ENCODE assay signal across 8 cellular contexts in the genomic region with DNA sequence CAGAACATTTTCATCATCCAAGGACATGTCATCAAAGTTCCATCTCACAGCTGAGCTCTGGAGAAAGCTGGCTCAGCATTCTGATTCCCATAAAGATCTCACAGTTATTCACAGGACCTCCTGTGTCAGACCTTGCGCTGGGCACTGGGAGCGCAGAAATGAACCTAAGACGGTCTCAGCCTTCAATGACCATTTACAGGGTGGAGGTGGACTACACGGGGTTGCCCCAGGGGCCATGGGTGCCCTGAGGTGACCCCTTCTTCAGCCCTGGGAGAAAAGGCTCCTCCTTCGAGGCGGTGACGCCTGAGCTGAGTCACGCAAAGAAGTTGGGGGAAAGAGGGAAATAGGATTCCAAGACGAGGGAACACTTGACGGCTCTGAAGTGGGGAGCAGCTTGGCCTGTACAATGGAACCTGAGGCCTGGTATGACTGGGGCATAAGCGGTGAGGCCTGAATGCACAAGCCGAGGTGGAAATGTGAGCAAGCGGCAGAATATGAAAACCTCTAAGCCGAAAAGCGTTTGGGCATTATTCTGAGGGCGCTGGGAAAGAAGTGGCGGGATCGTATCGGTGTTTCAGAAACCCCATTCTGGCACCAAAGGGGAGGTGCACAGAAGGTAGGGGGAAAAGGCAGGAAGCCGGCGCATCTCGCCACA. TPM values are rescaled to one million over a fixed set of nuclear protein-coding genes. Genes with fewer than 3 reads are reported as not detected.
DNase-seq lines count a peak whose midpoint lies in the region; ATAC-seq and TF ChIP-seq lines count a peak whose summit lies in the region.

No MANE protein-coding gene starts in this region.

- TF ChIP-seq POLR2A in testis (IDR thresholded peaks at IDR 0.05), result no peak
- no peak for TF ChIP-seq POLR2A in GM18505 (IDR thresholded peaks at IDR 0.05; ENCODE audit: borderline replicate concordance, extremely low read depth, insufficient read depth, insufficient read length)

- H3K9me3 ChIP-seq in DOHH2 (ENCODE audit: control insufficient read depth, insufficient read depth, low read length) (no peaks in the 10 kb centered on the region), endocrine pancreas (ENCODE audit: control insufficient read depth, low read length) (no peaks in the 10 kb centered on the region), testis (no peaks in the 10 kb centered on the region)

- peak overlapping the region; percentile 92 for H3K9ac ChIP-seq in endocrine pancreas (ENCODE audit: control insufficient read depth, insufficient read depth, low read length)

- ATAC-seq in HG02642 (IDR thresholded peaks at IDR 0.05; ENCODE audit: poor library complexity, unreplicated experiment) (peak; percentile 0), memory B cell (ENCODE audit: low read depth) (no peak), GM18505 (IDR thresholded peaks at IDR 0.05; ENCODE audit: unreplicated experiment) (no peak)

- peak overlapping the region; percentile 97 for H3K27ac Mint-ChIP-seq in T-helper 1 cell treated with Interleukin-12 subunit alpha and Interleukin-12 subunit beta and Interleukin-4 antibody, amounts not matched to agents 30 μg/mL and 1 μg/mL, for 36 hours
- H3K27ac Mint-ChIP-seq in memory B cell, result peak overlapping the region; percentile 90

- H3K27ac ChIP-seq in DOHH2 (ENCODE audit: low read depth, low read length) (peak overlapping the region; percentile 54; the same call in 1 of the 2 replicates), testis (peak overlapping the region; percentile 90 to 94)

- H3K36me3 ChIP-seq in DOHH2 (ENCODE audit: control insufficient read depth, low read length), result peaks cover 34% of the 10 kb centered on the region
- H3K36me3 ChIP-seq in endocrine pancreas (ENCODE audit: control insufficient read depth, insufficient read depth, low read length), result peaks cover 7% of the 10 kb centered on the region
- H3K36me3 ChIP-seq in testis (ENCODE audit: low read depth, missing control alignments), result no peaks in the 10 kb centered on the region

- H3K4me1 Mint-ChIP-seq in T-helper 1 cell treated with Interleukin-12 subunit alpha and Interleukin-12 subunit beta and Interleukin-4 antibody, amounts not matched to agents 30 μg/mL and 1 μg/mL, for 36 hours (ENCODE audit: low read depth), result peaks cover 33% of the 10 kb centered on the region
- H3K4me1 Mint-ChIP-seq in memory B cell, result peaks cover 20% of the 10 kb centered on the region

- no peaks in the 10 kb centered on the region for H3K9me2 ChIP-seq in DOHH2 (replicated peaks; ENCODE audit: control insufficient read depth, low read length)

- peaks cover 9% of the 10 kb centered on the region; the same call in 1 of the 2 replicates for H3F3A ChIP-seq in DOHH2 (ENCODE audit: control insufficient read depth, insufficient read depth)

- H3K36me3 Mint-ChIP-seq in T-helper 1 cell treated with Interleukin-12 subunit alpha and Interleukin-12 subunit beta and Interleukin-4 antibody, amounts not matched to agents 30 μg/mL and 1 μg/mL, for 36 hours (ENCODE audit: low read depth), result peaks cover 28% of the 10 kb centered on the region
- H3K36me3 Mint-ChIP-seq in memory B cell, result peaks cover 18% of the 10 kb centered on the region

- intact Hi-C loops in testis (cut with DNase I; ENCODE audit: low total_unique reads), result no loop called here

- no peaks in the 10 kb centered on the region for H3K27me3 Mint-ChIP-seq in T-helper 1 cell treated with Interleukin-12 subunit alpha and Interleukin-12 subunit beta and Interleukin-4 antibody, amounts not matched to agents 30 μg/mL and 1 μg/mL, for 36 hours (ENCODE audit: low read depth)
- H3K27me3 Mint-ChIP-seq in memory B cell, result no peaks in the 10 kb centered on the region

- no peaks in the 10 kb centered on the region for H3K9me3 Mint-ChIP-seq in T-helper 1 cell treated with Interleukin-12 subunit alpha and Interleukin-12 subunit beta and Interleukin-4 antibody, amounts not matched to agents 30 μg/mL and 1 μg/mL, for 36 hours
- H3K9me3 Mint-ChIP-seq in memory B cell, result no peaks in the 10 kb centered on the region

- DNase-seq in memory B cell (ENCODE audit: low spot score in 2 of 2) (no peak), testis (peak; percentile 43)
- no peak for DNase-seq in stimulated activated naive CD4-positive, alpha-beta T cell (lab: John Stamatoyannopoulos, UW)

- peak overlapping the region; percentile 98 for H3K4me3 Mint-ChIP-seq in T-helper 1 cell treated with Interleukin-12 subunit alpha and Interleukin-12 subunit beta and Interleukin-4 antibody, amounts not matched to agents 30 μg/mL and 1 μg/mL, for 36 hours
- peak overlapping the region; percentile 95 for H3K4me3 Mint-ChIP-seq in memory B cell

- H3K4me2 ChIP-seq in DOHH2 (ENCODE audit: low read length), result peak overlapping the region; percentile 93

- H3K4me1 ChIP-seq in DOHH2 (ENCODE audit: control insufficient read depth, low read length), result peaks cover 21% of the 10 kb centered on the region
- peaks cover 4% of the 10 kb centered on the region for H3K4me1 ChIP-seq in endocrine pancreas (ENCODE audit: control insufficient read depth, insufficient read depth, low read length)
- H3K4me1 ChIP-seq in testis, result peaks cover 9% of the 10 kb centered on the region

- WGBS in testis, 2 donors, result 3% methylated on average over 19 to 22 of the region's 22 CpGs

- H3K79me2 ChIP-seq in DOHH2 (ENCODE audit: control insufficient read depth, low read length), result peaks cover 21% of the 10 kb centered on the region

- H4K20me1 ChIP-seq in DOHH2 (ENCODE audit: control insufficient read depth, insufficient read depth, low read depth, low read length), result no peaks in the 10 kb centered on the region

- TF ChIP-seq CTCF in DOHH2 (IDR thresholded peaks at IDR 0.05; ENCODE audit: low read depth, low read length, poor library complexity, severe bottlenecking) (no peak), testis (IDR thresholded peaks at IDR 0.05) (no peak)

- H3K4me3 ChIP-seq in DOHH2 (ENCODE audit: low read length), result peak overlapping the region; percentile 82
- H3K4me3 ChIP-seq in endocrine pancreas (ENCODE audit: control insufficient read depth, insufficient read depth, low read length), result peak overlapping the region; percentile 71
- H3K4me3 ChIP-seq in testis, result peak overlapping the region; percentile 96 to 98

- H3K27me3 ChIP-seq in DOHH2 (ENCODE audit: control insufficient read depth, low read length) (no peaks in the 10 kb centered on the region), endocrine pancreas (ENCODE audit: control insufficient read depth, insufficient read depth, low read length) (no peaks in the 10 kb centered on the region), testis (no peaks in the 10 kb centered on the region)

RNA-seq across cellular contexts. Expression of a gene that starts 0.8 kb away (rescaled TPM):
- total RNA-seq in testis, result 10 to 100 TPM; 51.0 to 62.0 TPM
- polyA plus RNA-seq in testis (ENCODE audit: insufficient read depth, low read depth, low replicate concordance), result 37.0 TPM

RNA-seq across cellular contexts. Expression of a gene that starts 39.0 kb away (rescaled TPM):
- 1 to 10 TPM; 5.7 to 6.9 TPM for total RNA-seq in testis
- 6.4 TPM for polyA plus RNA-seq in testis (ENCODE audit: insufficient read depth, low read depth, low replicate concordance)

RNA-seq across cellular contexts. Expression of a gene that starts 39.2 kb away (rescaled TPM):
- 10 to 100 TPM; 34.7 to 43.1 TPM for total RNA-seq in testis
- polyA plus RNA-seq in testis (ENCODE audit: insufficient read depth, low read depth, low replicate concordance), result 68.4 TPM
